ENCODE assay signal across 15 cellular contexts in genomic region chr12:14240873-14241220, GRCh38.
DNase-seq lines count a peak whose midpoint lies in the region; ATAC-seq, FAIRE-seq and TF ChIP-seq lines count a peak whose summit lies in the region.
"Had no signal": no experiment of that assay in that cellular context is flagged by ENCODE, and none has a peak within 500 bp of the region (broad histone marks: within the 10 kb centered on the region; RNA-seq: fewer than 3 reads in every experiment).

No MANE protein-coding gene starts in this region.

- no peak overlapping the region for H2AFZ ChIP-seq in mammary epithelial cell (ENCODE audit: low read depth, low read length)
- peak overlapping the region; percentile 95 for H2AFZ ChIP-seq in keratinocyte (ENCODE audit: control insufficient read depth, low read length)

- H3K4me1 Mint-ChIP-seq in MCF 10A (ENCODE audit: insufficient read depth, unreplicated experiment) (peaks cover 11% of the 10 kb centered on the region), activated B cell treated with CpG ODN at 0.5 μM for 24 hours (peaks cover 52% of the 10 kb centered on the region)

- H3K9me1 ChIP-seq in keratinocyte (ENCODE audit: control insufficient read depth, extremely low read depth, insufficient read depth, low read length): no peaks in the 10 kb centered on the region

- H4K20me1 ChIP-seq in mammary epithelial cell (ENCODE audit: insufficient read depth, low read length) (no peaks in the 10 kb centered on the region), keratinocyte (ENCODE audit: control insufficient read depth, extremely low read depth, insufficient read depth, low read length) (no peaks in the 10 kb centered on the region)

- no TSS peak for BruUV-seq in MCF 10A (replicated peaks; lab: Mats Ljungman, UMichigan)
- BruUV-seq in mammary epithelial cell (replicated peaks; lab: Mats Ljungman, UMichigan): no TSS peak

- POLR2A ChIA-PET in MCF 10A (lab: Yijun Ruan, JAX) (interaction anchor here (0.6 kb wide), 1 partner anchor 15 kb away, joined by 3 read pairs; no protein-coding TSS in a partner anchor), activated B cell treated with CpG ODN at 0.5 μM for 24 hours (lab: Charles Lee) (interaction anchor here (0.7 to 3.9 kb wide), 12 partner anchors 12 to 529 kb away, joined by 3 to 105 read pairs (median 16); partner anchors contain the start of gene ATF7IP)

- no peaks in the 10 kb centered on the region for H3K27me3 Mint-ChIP-seq in MCF 10A (ENCODE audit: insufficient read depth, unreplicated experiment)
- H3K27me3 Mint-ChIP-seq in activated B cell treated with CpG ODN at 0.5 μM for 24 hours: no peaks in the 10 kb centered on the region

- H3K9me3 Mint-ChIP-seq in MCF 10A (ENCODE audit: unreplicated experiment) (peaks cover 14% of the 10 kb centered on the region), activated B cell treated with CpG ODN at 0.5 μM for 24 hours (peaks cover 11% of the 10 kb centered on the region)

- no peak overlapping the region for H3K9ac ChIP-seq in mammary epithelial cell (ENCODE audit: insufficient read depth, low read length)
- H3K9ac ChIP-seq in keratinocyte (ENCODE audit: control insufficient read depth, extremely low read depth, insufficient read depth, low read length): no peak overlapping the region

- no peak for TF ChIP-seq CTCF in MCF 10A (IDR thresholded peaks at IDR 0.05; ENCODE audit: unreplicated experiment)
- no peak for TF ChIP-seq CTCF in mammary epithelial cell (conservative IDR thresholded peaks at IDR 0.05 in 1 of 2, IDR thresholded peaks at IDR 0.05 in 1 of 2; ENCODE audit: extremely low read depth in 1 of 2, insufficient read depth in 1 of 2, low read depth in 1 of 2, low read length in 2 of 2)
- TF ChIP-seq CTCF in activated B cell treated with CpG ODN at 0.5 μM for 24 hours (IDR thresholded peaks at IDR 0.05): no peak
- no peak for TF ChIP-seq CTCF in keratinocyte (optimal IDR thresholded peaks at IDR 0.05 in 1 of 3, IDR thresholded peaks at IDR 0.05 in 1 of 3, conservative IDR thresholded peaks at IDR 0.05 in 1 of 3; ENCODE audit: extremely low read depth in 1 of 3, insufficient read depth in 2 of 3, low read length in 3 of 3)

- dilution Hi-C loops in mammary epithelial cell (cut with HindIII; ENCODE audit: low sequenced_read_pairs): no loop called here
- dilution Hi-C loops in keratinocyte (cut with MboI; ENCODE audit: extremely low pct_ligation_motif_present, low sequenced_read_pairs): no loop called here

- no peak for ATAC-seq in activated B cell treated with CpG ODN at 0.5 μM for 24 hours (ENCODE audit: low read depth)
- no peak for ATAC-seq in left lobe of liver
- ATAC-seq in GM21515 (IDR thresholded peaks at IDR 0.05; ENCODE audit: unreplicated experiment): no peak
- no peak for ATAC-seq in HG02884 (IDR thresholded peaks at IDR 0.05; ENCODE audit: unreplicated experiment)

- H3K27me3 ChIP-seq in mammary epithelial cell (ENCODE audit: insufficient read depth, low read length): no peaks in the 10 kb centered on the region
- no peaks in the 10 kb centered on the region for H3K27me3 ChIP-seq in keratinocyte (ENCODE audit: control insufficient read depth, extremely low read depth, insufficient read depth, low read length)
- H3K27me3 ChIP-seq: pancreas had no signal

- intact Hi-C loops in MCF 10A (cut with micrococcal nuclease): no loop called here
- intact Hi-C loops in mammary epithelial cell (cut with micrococcal nuclease): no loop called here
- intact Hi-C loops in activated B cell treated with CpG ODN at 0.5 μM for 24 hours (cut with micrococcal nuclease): loop anchor here (1.0 kb wide), 3 partner anchors 15 to 530 kb away; partner anchors contain the start of gene ATF7IP

- WGBS in mammary epithelial cell (ENCODE audit: low coverage, missing lambda C conversion rate): 65% methylated on average over 4 of the region's 4 CpGs

- in situ Hi-C loops in mammary epithelial cell (cut with MboI; ENCODE audit: low sequenced_read_pairs in 2 of 2): loop anchor here (25.0 kb wide), 2 partner anchors 371 to 421 kb away; no protein-coding TSS in a partner anchor

- H3K27ac ChIP-seq in mammary epithelial cell (ENCODE audit: insufficient read depth, low read depth, low read length): no peak overlapping the region
- peak overlapping the region; percentile 66 for H3K27ac ChIP-seq in keratinocyte (ENCODE audit: control insufficient read depth, insufficient read depth, low read length)

- H3K27ac Mint-ChIP-seq in MCF 10A (ENCODE audit: low read depth, unreplicated experiment) (peak overlapping the region; percentile 82), activated B cell treated with CpG ODN at 0.5 μM for 24 hours (peak overlapping the region; percentile 99)

- CTCF ChIA-PET in MCF 10A (lab: Yijun Ruan, JAX) (interaction anchor here (0.7 to 1.2 kb wide), 4 partner anchors 55 to 423 kb away, joined by 3 to 4 read pairs (median 4); no protein-coding TSS in a partner anchor), mammary epithelial cell (lab: Charles Lee; ENCODE audit: low non-redundant PET) (interaction anchor here (0.6 to 0.7 kb wide), 3 partner anchors 17 to 273 kb away, joined by 3 read pairs; partner anchors contain the start of gene ATF7IP), activated B cell treated with CpG ODN at 0.5 μM for 24 hours (lab: Charles Lee) (interaction anchor here (1.2 to 4.9 kb wide), 9 partner anchors 15 to 214 kb away, joined by 4 to 84 read pairs (median 9); partner anchors contain the start of gene ATF7IP)

- FAIRE-seq in keratinocyte (lab: Jason Lieb, UNC): no peak
- FAIRE-seq: astrocyte, HTR-8/SVneo, pancreas had no signal

- H3K4me1 ChIP-seq in mammary epithelial cell (ENCODE audit: insufficient read depth, low read length) (peaks cover 5% of the 10 kb centered on the region), keratinocyte (ENCODE audit: control insufficient read depth, extremely low read depth, insufficient read depth, low read length) (peaks cover 16% of the 10 kb centered on the region)

- H3K4me2 ChIP-seq in mammary epithelial cell (ENCODE audit: insufficient read depth, low read depth, low read length): no peak overlapping the region
- H3K4me2 ChIP-seq in keratinocyte (ENCODE audit: control insufficient read depth, extremely low read depth, insufficient read depth, low read depth, low read length): no peak overlapping the region

- H3K4me3 Mint-ChIP-seq in MCF 10A (ENCODE audit: unreplicated experiment): no peak overlapping the region
- H3K4me3 Mint-ChIP-seq in activated B cell treated with CpG ODN at 0.5 μM for 24 hours: peak overlapping the region; percentile 82

- H3K9me3 ChIP-seq in mammary epithelial cell (replicated peaks; ENCODE audit: insufficient read depth, low read length) (no peaks in the 10 kb centered on the region), keratinocyte (ENCODE audit: control insufficient read depth, low read depth, low read length) (peaks cover 3% of the 10 kb centered on the region)
- H3K9me3 ChIP-seq: pancreas had no signal

- H3K36me3 ChIP-seq in mammary epithelial cell (ENCODE audit: insufficient read depth, low read length): no peaks in the 10 kb centered on the region
- H3K36me3 ChIP-seq in keratinocyte (ENCODE audit: control insufficient read depth in 2 of 2, extremely low read depth in 1 of 2, insufficient read depth in 2 of 2, low read length in 2 of 2): no peaks in the 10 kb centered on the region
- H3K36me3 ChIP-seq: pancreas had no signal

- DNase-seq in MCF 10A (ENCODE audit: unreplicated experiment) (no peak), mammary epithelial cell (no peak), activated B cell treated with CpG ODN at 0.5 μM for 24 hours (no peak), keratinocyte (ENCODE audit: low read depth, low spot score) (no peak), DMS79 (lab: John Stamatoyannopoulos, UW) (no peak), left lobe of liver (ENCODE audit: low spot score) (no peak)
- DNase-seq: head of caudate nucleus, NCI-H1048, NCI-H345, T-helper 9 cell had no signal

- peaks cover 6% of the 10 kb centered on the region for H3K36me3 Mint-ChIP-seq in MCF 10A (ENCODE audit: insufficient read depth, unreplicated experiment)
- peaks cover 11% of the 10 kb centered on the region for H3K36me3 Mint-ChIP-seq in activated B cell treated with CpG ODN at 0.5 μM for 24 hours (ENCODE audit: low read depth)

- H3K4me3 ChIP-seq in mammary epithelial cell (replicated peaks in 1 of 3; ENCODE audit: insufficient read depth in 1 of 3, low read depth in 2 of 3, low read length in 3 of 3): no peak overlapping the region
- no peak overlapping the region for H3K4me3 ChIP-seq in keratinocyte (ENCODE audit: control insufficient read depth in 2 of 3, extremely low read depth in 1 of 3, insufficient read depth in 2 of 3, low read depth in 1 of 3, low read length in 3 of 3)
- H3K4me3 ChIP-seq: pancreas had no signal

- H3K79me2 ChIP-seq in mammary epithelial cell (ENCODE audit: insufficient read depth, low read length) (no peaks in the 10 kb centered on the region), keratinocyte (ENCODE audit: control insufficient read depth, insufficient read depth, low read length) (no peaks in the 10 kb centered on the region)
